In the genomic region with DNA sequence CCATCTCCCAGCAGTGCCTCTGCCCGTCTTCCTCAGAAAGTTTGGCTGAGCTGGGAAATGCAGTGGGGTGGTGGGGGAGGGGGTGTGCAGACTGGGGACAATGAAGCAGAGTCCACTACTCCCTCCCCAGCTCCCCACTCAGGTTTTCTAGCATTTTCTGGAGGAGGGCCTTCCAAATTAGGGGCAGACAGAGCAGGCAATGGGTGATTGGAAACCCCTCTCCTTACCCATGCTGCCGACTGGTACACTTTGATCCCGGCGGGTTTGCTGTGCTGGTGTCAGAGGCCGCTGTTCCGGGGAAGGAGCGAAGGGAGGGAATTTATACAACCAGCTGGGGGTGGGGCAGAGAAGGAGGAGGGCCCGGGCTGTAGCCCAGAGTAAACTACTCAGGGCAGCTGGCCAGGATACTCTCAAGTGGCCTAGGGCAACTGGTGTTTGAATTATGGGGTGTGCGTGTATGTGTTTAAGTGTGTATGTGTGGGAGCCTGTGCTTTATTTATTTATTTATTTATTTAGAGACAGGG, we compare ENCODE assay signal across 8 cellular contexts. TPM values are rescaled to one million over a fixed set of nuclear protein-coding genes. Genes with fewer than 3 reads are reported as not detected.
DNase-seq lines count a peak whose midpoint lies in the region; ATAC-seq, FAIRE-seq and TF ChIP-seq lines count a peak whose summit lies in the region.

TSS of gene SELENBP1 (minus strand) at position 295 of the 524 bp plus-strand sequence. CDS start at position 231, 64 bp downstream.

- DNase-seq in Daoy (ENCODE audit: low read depth) (peak; percentile 61), NCI-H510A treated with DMSO at 0.1 percent for 48 hours (lab: John Stamatoyannopoulos, UW) (peak; percentile 87), lower lobe of right lung (peak; percentile 89), tibial nerve (ENCODE audit: low spot score in 2 of 2) (peak; percentile 80 to 86)
- no peak for DNase-seq in activated naive CD4-positive, alpha-beta T cell treated with anti-CD3 and anti-CD28 coated beads, Interleukin-2, amount 50 U/mL, for 72 hours (ENCODE audit: low spot score in 2 of 2)

- peaks cover 49% of the 10 kb centered on the region for H3K4me1 ChIP-seq in lower lobe of right lung
- H3K4me1 ChIP-seq in tibial nerve: peaks cover 0 to 55% (median 38%) of the 10 kb centered on the region in 4 donors

- H3K4me3 ChIP-seq in lower lobe of right lung (peak within 1 kb of the TSS; percentile 70), tibial nerve (peak within 1 kb of the TSS; percentile 17 to 54 (median 38))

- TF ChIP-seq EP300 in tibial nerve (IDR thresholded peaks at IDR 0.05): peak; percentile 20 to 83

- H3K9me3 ChIP-seq in lower lobe of right lung (no peaks in the 10 kb centered on the region), tibial nerve (no peaks in the 10 kb centered on the region)

- FAIRE-seq in endometrium (lab: Jason Lieb, UNC): peak; percentile 12

- intact Hi-C loops in lower lobe of right lung (cut with DNase I): no loop called here

- TF ChIP-seq CTCF in lower lobe of right lung (IDR thresholded peaks at IDR 0.05): no peak
- TF ChIP-seq CTCF in tibial nerve (IDR thresholded peaks at IDR 0.05): no peak

- H3K36me3 Mint-ChIP-seq in activated naive CD4-positive, alpha-beta T cell treated with anti-CD3 and anti-CD28 coated beads, Interleukin-2, amount 50 U/mL, for 72 hours: no peaks in the 10 kb centered on the region

- H3K27ac ChIP-seq in lower lobe of right lung (peak within 1 kb of the TSS; percentile 77), tibial nerve (peak within 1 kb of the TSS; percentile 49 to 81 (median 74))

- peak in 1 of 2 donors; percentile 73 for TF ChIP-seq POLR2A in tibial nerve (IDR thresholded peaks at IDR 0.05)

- peaks cover 21% of the 10 kb centered on the region for H3K36me3 ChIP-seq in lower lobe of right lung
- H3K36me3 ChIP-seq in tibial nerve: no peaks in the 10 kb centered on the region

- H3K9me3 Mint-ChIP-seq in activated naive CD4-positive, alpha-beta T cell treated with anti-CD3 and anti-CD28 coated beads, Interleukin-2, amount 50 U/mL, for 72 hours: no peaks in the 10 kb centered on the region

- H3K27ac Mint-ChIP-seq in activated naive CD4-positive, alpha-beta T cell treated with anti-CD3 and anti-CD28 coated beads, Interleukin-2, amount 50 U/mL, for 72 hours: peak within 1 kb of the TSS in 1 of 2 donors; percentile 40

- no peaks in the 10 kb centered on the region for H3K27me3 ChIP-seq in lower lobe of right lung (ENCODE audit: low read depth)
- H3K27me3 ChIP-seq in tibial nerve: no peaks in the 10 kb centered on the region

- peak; percentile 86 to 89 for ATAC-seq in lower lobe of right lung
- no peak for ATAC-seq in activated naive CD4-positive, alpha-beta T cell treated with anti-CD3 and anti-CD28 coated beads, Interleukin-2, amount 50 U/mL, for 72 hours
- ATAC-seq in HG03571 (IDR thresholded peaks at IDR 0.05; ENCODE audit: unreplicated experiment): no peak
- no peak for ATAC-seq in HG03108 (IDR thresholded peaks at IDR 0.05; ENCODE audit: unreplicated experiment)

- WGBS in tibial nerve, 2 donors: 23 to 27% methylated on average over 9 of the region's 9 CpGs

RNA-seq across cellular contexts. Expression of gene SELENBP1, which starts in this region (rescaled TPM):
- total RNA-seq in Daoy (2014; rRNA removed; shearing (Covaris generic)): 0.65 and 1.8 TPM in 2 replicates
- total RNA-seq in lower lobe of right lung: 413 TPM
- 100 to 1,000 TPM in 3 of 4 donors, 10 to 100 TPM in 1; 65.7 to 159 (median 130) TPM for total RNA-seq in tibial nerve
- total RNA-seq in activated naive CD4-positive, alpha-beta T cell treated with anti-CD3 and anti-CD28 coated beads, Interleukin-2, amount 50 U/mL, for 72 hours: not detected

Comparison
In these comparisons a context has a peak if more than half of its experiments do, and no peak if none do; other contexts are left out.
1. RNA of gene SELENBP1 (total RNA-seq): 413 TPM in lower lobe of right lung (single experiment) and 65.7 to 159 TPM in tibial nerve; 0.65 to 1.8 TPM in Daoy and not detected in activated naive CD4-positive, alpha-beta T cell treated with anti-CD3 and anti-CD28 coated beads, Interleukin-2, amount 50 U/mL, for 72 hours; every median in the first group is over 10 times any median in the second.
2. DNase-seq: peak in Daoy (single experiment), NCI-H510A treated with DMSO at 0.1 percent for 48 hours (single experiment), lower lobe of right lung (single experiment) and tibial nerve (2 of 2); none in activated naive CD4-positive, alpha-beta T cell treated with anti-CD3 and anti-CD28 coated beads, Interleukin-2, amount 50 U/mL, for 72 hours (0 of 2).
3. ATAC-seq: peak in lower lobe of right lung (2 of 2); none in activated naive CD4-positive, alpha-beta T cell treated with anti-CD3 and anti-CD28 coated beads, Interleukin-2, amount 50 U/mL, for 72 hours (0 of 2), HG03571 (single experiment) and HG03108 (single experiment).